Comparison of ENCODE assay signal across 1 cellular context in genomic region chr7:90345548-90346319, GRCh38.
A peak's percentile ranks its signal among the peaks of the same experiment; 100 is the strongest.
TF ChIP-seq lines count a peak whose summit lies in the region.

No MANE protein-coding gene starts in this region.

TF ChIP-seq in K562, 482 proteins besides CTCF, POLR2A, EP300 and RAD21 (continued from another document and continues in another):
- TF ChIP-seq MGA (IDR thresholded peaks at IDR 0.05) (0 out of 2 replicates have a peak, but pooled peaks have one; percentile 42), ZNF41 (CRISPR knock-in tag; conservative IDR thresholded peaks at IDR 0.05) (no peak), EZH2 (IDR thresholded peaks at IDR 0.05; ENCODE audit: borderline replicate concordance, low read depth, low read length) (no peak), IRF1 (CRISPR knock-in tag; IDR thresholded peaks at IDR 0.05; ENCODE audit: borderline replicate concordance) (no peak), ETV6 (IDR thresholded peaks at IDR 0.05; ENCODE audit: borderline replicate concordance in 1 of 2, low read depth in 2 of 2, low read length in 1 of 2) (no peak), ETV6 (CRISPR knock-in tag; IDR thresholded peaks at IDR 0.05; ENCODE audit: borderline replicate concordance) (no peak), HNRNPK (IDR thresholded peaks at IDR 0.05; ENCODE audit: low read depth, low read length, poor library complexity, severe bottlenecking) (no peak), SPI1 (IDR thresholded peaks at IDR 0.05; ENCODE audit: borderline replicate concordance, low read depth, low read length) (peak; percentile 84), CTBP1 (IDR thresholded peaks at IDR 0.05; ENCODE audit: borderline replicate concordance) (peak; percentile 22; the same call in 1 of the 2 replicates), FOXK1 (CRISPR knock-in tag; IDR thresholded peaks at IDR 0.05; ENCODE audit: borderline replicate concordance) (no peak), ZZZ3 (IDR thresholded peaks at IDR 0.05) (no peak), EWSR1 (IDR thresholded peaks at IDR 0.05; ENCODE audit: borderline replicate concordance, low read depth, partially characterized antibody) (no peak), SRSF1 (IDR thresholded peaks at IDR 0.05; ENCODE audit: low read depth, low read length) (no peak), CREM (IDR thresholded peaks at IDR 0.05; ENCODE audit: low read depth) (no peak), ILF3 (IDR thresholded peaks at IDR 0.05; ENCODE audit: borderline replicate concordance) (no peak), MEF2D (tag; conservative IDR thresholded peaks at IDR 0.05; ENCODE audit: low read depth) (no peak), MEF2A (IDR thresholded peaks at IDR 0.05; ENCODE audit: control insufficient read depth, low read depth, low read length) (no peak), RAD51 (IDR thresholded peaks at IDR 0.05; ENCODE audit: borderline replicate concordance, low read depth) (no peak), ZNF740 (CRISPR knock-in tag; IDR thresholded peaks at IDR 0.05) (no peak), ZNF740 (tag; IDR thresholded peaks at IDR 0.05) (no peak), ZNF134 (CRISPR knock-in tag; conservative IDR thresholded peaks at IDR 0.05) (no peak), L3MBTL2 (IDR thresholded peaks at IDR 0.05) (peak; percentile 55), BRF2 (IDR thresholded peaks at IDR 0.05; ENCODE audit: borderline replicate concordance, insufficient read depth, insufficient read length) (no peak), ZNF707 (CRISPR knock-in tag; conservative IDR thresholded peaks at IDR 0.05) (no peak), SRSF9 (IDR thresholded peaks at IDR 0.05; ENCODE audit: borderline replicate concordance, low read depth, low read length) (no peak), SMARCA4 (IDR thresholded peaks at IDR 0.05) (0 out of 2 replicates have a peak, but pooled peaks have one; percentile 12), MTA1 (IDR thresholded peaks at IDR 0.05; ENCODE audit: borderline replicate concordance) (no peak), MIER1 (IDR thresholded peaks at IDR 0.05; ENCODE audit: low read depth) (no peak), FIP1L1 (IDR thresholded peaks at IDR 0.05; ENCODE audit: low read depth, low read length, poor library complexity, severe bottlenecking) (no peak), NFXL1 (CRISPR knock-in tag; IDR thresholded peaks at IDR 0.05) (no peak), SMARCA5 (IDR thresholded peaks at IDR 0.05) (no peak)
- TF ChIP-seq, protein P1, sequence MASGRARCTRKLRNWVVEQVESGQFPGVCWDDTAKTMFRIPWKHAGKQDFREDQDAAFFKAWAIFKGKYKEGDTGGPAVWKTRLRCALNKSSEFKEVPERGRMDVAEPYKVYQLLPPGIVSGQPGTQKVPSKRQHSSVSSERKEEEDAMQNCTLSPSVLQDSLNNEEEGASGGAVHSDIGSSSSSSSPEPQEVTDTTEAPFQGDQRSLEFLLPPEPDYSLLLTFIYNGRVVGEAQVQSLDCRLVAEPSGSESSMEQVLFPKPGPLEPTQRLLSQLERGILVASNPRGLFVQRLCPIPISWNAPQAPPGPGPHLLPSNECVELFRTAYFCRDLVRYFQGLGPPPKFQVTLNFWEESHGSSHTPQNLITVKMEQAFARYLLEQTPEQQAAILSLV (tag; IDR thresholded peaks at IDR 0.05) = no peak
- TF ChIP-seq, protein P2, sequence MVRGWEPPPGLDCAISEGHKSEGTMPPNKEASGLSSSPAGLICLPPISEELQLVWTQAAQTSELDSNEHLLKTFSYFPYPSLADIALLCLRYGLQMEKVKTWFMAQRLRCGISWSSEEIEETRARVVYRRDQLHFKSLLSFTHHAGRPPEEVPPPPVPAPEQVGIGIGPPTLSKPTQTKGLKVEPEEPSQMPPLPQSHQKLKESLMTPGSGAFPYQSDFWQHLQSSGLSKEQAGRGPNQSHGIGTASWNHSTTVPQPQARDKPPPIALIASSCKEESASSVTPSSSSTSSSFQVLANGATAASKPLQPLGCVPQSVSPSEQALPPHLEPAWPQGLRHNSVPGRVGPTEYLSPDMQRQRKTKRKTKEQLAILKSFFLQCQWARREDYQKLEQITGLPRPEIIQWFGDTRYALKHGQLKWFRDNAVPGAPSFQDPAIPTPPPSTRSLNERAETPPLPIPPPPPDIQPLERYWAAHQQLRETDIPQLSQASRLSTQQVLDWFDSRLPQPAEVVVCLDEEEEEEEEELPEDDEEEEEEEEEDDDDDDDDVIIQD (CRISPR knock-in tag; IDR thresholded peaks at IDR 0.05) = no peak
- TF ChIP-seq, protein P3, sequence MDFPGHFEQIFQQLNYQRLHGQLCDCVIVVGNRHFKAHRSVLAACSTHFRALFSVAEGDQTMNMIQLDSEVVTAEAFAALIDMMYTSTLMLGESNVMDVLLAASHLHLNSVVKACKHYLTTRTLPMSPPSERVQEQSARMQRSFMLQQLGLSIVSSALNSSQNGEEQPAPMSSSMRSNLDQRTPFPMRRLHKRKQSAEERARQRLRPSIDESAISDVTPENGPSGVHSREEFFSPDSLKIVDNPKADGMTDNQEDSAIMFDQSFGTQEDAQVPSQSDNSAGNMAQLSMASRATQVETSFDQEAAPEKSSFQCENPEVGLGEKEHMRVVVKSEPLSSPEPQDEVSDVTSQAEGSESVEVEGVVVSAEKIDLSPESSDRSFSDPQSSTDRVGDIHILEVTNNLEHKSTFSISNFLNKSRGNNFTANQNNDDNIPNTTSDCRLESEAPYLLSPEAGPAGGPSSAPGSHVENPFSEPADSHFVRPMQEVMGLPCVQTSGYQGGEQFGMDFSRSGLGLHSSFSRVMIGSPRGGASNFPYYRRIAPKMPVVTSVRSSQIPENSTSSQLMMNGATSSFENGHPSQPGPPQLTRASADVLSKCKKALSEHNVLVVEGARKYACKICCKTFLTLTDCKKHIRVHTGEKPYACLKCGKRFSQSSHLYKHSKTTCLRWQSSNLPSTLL (IDR thresholded peaks at IDR 0.05) = no peak
- TF ChIP-seq, protein P4, sequence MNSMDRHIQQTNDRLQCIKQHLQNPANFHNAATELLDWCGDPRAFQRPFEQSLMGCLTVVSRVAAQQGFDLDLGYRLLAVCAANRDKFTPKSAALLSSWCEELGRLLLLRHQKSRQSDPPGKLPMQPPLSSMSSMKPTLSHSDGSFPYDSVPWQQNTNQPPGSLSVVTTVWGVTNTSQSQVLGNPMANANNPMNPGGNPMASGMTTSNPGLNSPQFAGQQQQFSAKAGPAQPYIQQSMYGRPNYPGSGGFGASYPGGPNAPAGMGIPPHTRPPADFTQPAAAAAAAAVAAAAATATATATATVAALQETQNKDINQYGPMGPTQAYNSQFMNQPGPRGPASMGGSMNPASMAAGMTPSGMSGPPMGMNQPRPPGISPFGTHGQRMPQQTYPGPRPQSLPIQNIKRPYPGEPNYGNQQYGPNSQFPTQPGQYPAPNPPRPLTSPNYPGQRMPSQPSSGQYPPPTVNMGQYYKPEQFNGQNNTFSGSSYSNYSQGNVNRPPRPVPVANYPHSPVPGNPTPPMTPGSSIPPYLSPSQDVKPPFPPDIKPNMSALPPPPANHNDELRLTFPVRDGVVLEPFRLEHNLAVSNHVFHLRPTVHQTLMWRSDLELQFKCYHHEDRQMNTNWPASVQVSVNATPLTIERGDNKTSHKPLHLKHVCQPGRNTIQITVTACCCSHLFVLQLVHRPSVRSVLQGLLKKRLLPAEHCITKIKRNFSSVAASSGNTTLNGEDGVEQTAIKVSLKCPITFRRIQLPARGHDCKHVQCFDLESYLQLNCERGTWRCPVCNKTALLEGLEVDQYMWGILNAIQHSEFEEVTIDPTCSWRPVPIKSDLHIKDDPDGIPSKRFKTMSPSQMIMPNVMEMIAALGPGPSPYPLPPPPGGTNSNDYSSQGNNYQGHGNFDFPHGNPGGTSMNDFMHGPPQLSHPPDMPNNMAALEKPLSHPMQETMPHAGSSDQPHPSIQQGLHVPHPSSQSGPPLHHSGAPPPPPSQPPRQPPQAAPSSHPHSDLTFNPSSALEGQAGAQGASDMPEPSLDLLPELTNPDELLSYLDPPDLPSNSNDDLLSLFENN (IDR thresholded peaks at IDR 0.05; ENCODE audit: low read depth in 2 of 2, low read length in 2 of 2) = no peak
